ENCODE assay signal across 13 cellular contexts in genomic region chr2:36147670-36148390, GRCh38.
DNase-seq lines count a peak whose midpoint lies in the region; ATAC-seq and TF ChIP-seq lines count a peak whose summit lies in the region.
"Had no signal": no experiment of that assay in that cellular context is flagged by ENCODE, and none has a peak within 500 bp of the region (broad histone marks: within the 10 kb centered on the region; RNA-seq: fewer than 3 reads in every experiment).

No MANE protein-coding gene starts in this region.

- peaks cover 22% of the 10 kb centered on the region for H3K27me3 Mint-ChIP-seq in T-helper 17 cell
- H3K27me3 Mint-ChIP-seq: activated naive CD8-positive, alpha-beta T cell; CD4-positive, alpha-beta memory T cell had no signal

- H3K36me3 ChIP-seq in esophagus squamous epithelium = no peaks in the 10 kb centered on the region

- no peak overlapping the region for H3K4me3 ChIP-seq in esophagus squamous epithelium

- TF ChIP-seq CTCF in esophagus squamous epithelium (IDR thresholded peaks at IDR 0.05) = no peak

- ATAC-seq in GM18505 (IDR thresholded peaks at IDR 0.05; ENCODE audit: unreplicated experiment) (peak; percentile 78), GM19438 (IDR thresholded peaks at IDR 0.05; ENCODE audit: low read depth, unreplicated experiment) (peak; percentile 97), HG02938 (IDR thresholded peaks at IDR 0.05; ENCODE audit: unreplicated experiment) (peak; percentile 98), T-helper 17 cell (no peak)

- H3K36me3 Mint-ChIP-seq in T-helper 17 cell (ENCODE audit: low read depth) = no peaks in the 10 kb centered on the region
- H3K36me3 Mint-ChIP-seq: activated naive CD8-positive, alpha-beta T cell; CD4-positive, alpha-beta memory T cell had no signal

- H3K27me3 ChIP-seq in esophagus squamous epithelium = no peaks in the 10 kb centered on the region

- no peak overlapping the region for H3K27ac ChIP-seq in esophagus squamous epithelium

- intact Hi-C loops in esophagus squamous epithelium (cut with DNase I) = no loop called here

- peaks cover 15% of the 10 kb centered on the region for H3K4me1 Mint-ChIP-seq in T-helper 17 cell

- H3K9me3 ChIP-seq in T-helper 17 cell (ENCODE audit: control insufficient read depth, low read length, poor library complexity, severe bottlenecking) (no peaks in the 10 kb centered on the region), esophagus squamous epithelium (no peaks in the 10 kb centered on the region)

- TF ChIP-seq POLR2A in GM18505 (IDR thresholded peaks at IDR 0.05; ENCODE audit: borderline replicate concordance, extremely low read depth, insufficient read depth, insufficient read length) (no peak), esophagus squamous epithelium (IDR thresholded peaks at IDR 0.05) (no peak)

- no peaks in the 10 kb centered on the region for H3K4me1 ChIP-seq in esophagus squamous epithelium

- H3K27ac Mint-ChIP-seq in T-helper 17 cell = no peak overlapping the region
- H3K27ac Mint-ChIP-seq: activated naive CD8-positive, alpha-beta T cell; CD4-positive, alpha-beta memory T cell had no signal

- peak; percentile 22 for DNase-seq in MV-4-11 (lab: John Stamatoyannopoulos, UW)
- DNase-seq in NCI-H2029 (lab: John Stamatoyannopoulos, UW) = no peak
- DNase-seq in T-helper 17 cell = no peak
- DNase-seq in esophagus squamous epithelium (lab: John Stamatoyannopoulos, UW) = no peak
- no peak for DNase-seq in islet precursor cell
- DNase-seq: CD4-positive, alpha-beta memory T cell; Karpas-422; NCI-H526 treated with DMSO at 0.1 percent for 48 hours; stimulated activated CD4-positive, alpha-beta T cell treated with anti-CD3 and anti-CD28 coated beads, Interleukin-2, amount 100 ng/mL, for 48 hours had no signal

- H3K4me3 Mint-ChIP-seq in T-helper 17 cell = no peak overlapping the region
- H3K4me3 Mint-ChIP-seq: activated naive CD8-positive, alpha-beta T cell had no signal

- 69 to 73% methylated on average over 4 of the region's 4 CpGs for WGBS in esophagus squamous epithelium, 2 donors
